ENCODE assay signal across 27 cellular contexts in the genomic region with DNA sequence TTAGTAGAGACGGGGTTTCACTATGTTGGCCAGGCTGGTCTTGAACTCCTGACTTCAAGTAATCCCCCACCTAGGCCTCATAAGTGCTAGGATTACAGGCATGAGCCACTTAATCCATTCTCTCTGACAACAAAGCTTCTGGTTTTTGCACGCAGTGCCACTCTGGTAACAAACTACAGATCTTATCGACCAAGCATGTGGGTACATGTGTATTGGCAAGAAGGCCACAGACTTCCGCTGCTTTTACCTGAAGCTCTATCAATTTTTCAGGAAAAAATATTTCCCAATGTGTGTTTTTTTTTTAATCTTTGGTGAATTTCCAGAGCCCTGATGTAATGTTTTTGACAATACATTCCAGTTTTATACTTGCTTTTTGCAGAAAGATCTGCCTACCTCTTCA.
"Had no signal": no experiment of that assay in that cellular context is flagged by ENCODE, and none has a peak within 500 bp of the region (broad histone marks: within the 10 kb centered on the region; RNA-seq: fewer than 3 reads in every experiment).

No MANE protein-coding gene starts in this region.

- H3K27ac Mint-ChIP-seq: activated B cell treated with CpG ODN at 0.5 μM for 24 hours; activated CD8-positive, alpha-beta T cell treated with anti-CD3 and anti-CD28 coated beads for 36 hours; activated naive CD8-positive, alpha-beta T cell; T-cell; T-helper 17 cell; T-helper 2 cell treated with Interferon-gamma antibody and Interleukin-4, amounts not matched to agents 5 μg/mL and 100 μg/mL, for 36 hours had no signal

- H3K4me3 ChIP-seq: esophagus squamous epithelium had no signal

- H3K9me3 ChIP-seq: esophagus squamous epithelium had no signal

- H3K4me1 ChIP-seq: esophagus squamous epithelium had no signal

- H3K4me1 Mint-ChIP-seq: activated B cell treated with CpG ODN at 0.5 μM for 24 hours, T-cell had no signal

- H3K9me3 Mint-ChIP-seq: activated B cell treated with CpG ODN at 0.5 μM for 24 hours; activated CD8-positive, alpha-beta T cell treated with anti-CD3 and anti-CD28 coated beads for 36 hours; T-cell; T-helper 2 cell treated with Interferon-gamma antibody and Interleukin-4, amounts not matched to agents 5 μg/mL and 100 μg/mL, for 36 hours had no signal

- DNase-seq: activated B cell treated with CpG ODN at 0.5 μM for 24 hours; activated CD4-positive, alpha-beta T cell treated with anti-CD3 and anti-CD28 coated beads for 48 hours; activated CD4-positive, alpha-beta T cell treated with anti-CD3 and anti-CD28 coated beads, Interleukin-2, amount 50 U/mL, for 1 hour; activated CD4-positive, alpha-beta T cell treated with anti-CD3 and anti-CD28 coated beads, Interleukin-2, amount 50 U/mL, for 48 hours; activated CD8-positive, alpha-beta memory T cell treated with anti-CD3 and anti-CD28 coated beads for 24 hours; activated CD8-positive, alpha-beta T cell treated with anti-CD3 and anti-CD28 coated beads for 36 hours; activated gamma-delta T cell treated with Interleukin-2 at 50 U/mL for 16 hours; activated naive CD4-positive, alpha-beta T cell treated with anti-CD3 and anti-CD28 coated beads, Interleukin-2, amount 50 U/mL, for 16 hours; activated naive CD4-positive, alpha-beta T cell treated with Interleukin-2 at 50 U/mL for 16 hours; activated T-cell treated with anti-CD3 and anti-CD28 coated beads, Interleukin-2, amount 50 U/mL, for 48 hours; amniotic stem cell; anterior cingulate cortex; brain microvascular endothelial cell; cortex of kidney; dermis blood vessel endothelial cell; effector CD8-positive, alpha-beta T cell; esophagus squamous epithelium; head of caudate nucleus; SW 1271; T-cell; T-helper 17 cell; T1000; WERI-Rb-1 had no signal

- ATAC-seq: activated CD4-positive, CD25-positive, alpha-beta regulatory T cell treated with anti-CD3 and anti-CD28 coated beads, Interleukin-2, amount 50 U/mL, for 24 hours; activated CD8-positive, alpha-beta T cell treated with anti-CD3 and anti-CD28 coated beads for 36 hours; T-cell; T-helper 17 cell had no signal

- H3K27ac ChIP-seq: brain microvascular endothelial cell, epithelial cell of prostate, esophagus squamous epithelium, WERI-Rb-1 had no signal

- H3K4me3 Mint-ChIP-seq: activated B cell treated with CpG ODN at 0.5 μM for 24 hours; activated CD8-positive, alpha-beta T cell treated with anti-CD3 and anti-CD28 coated beads for 36 hours; activated naive CD8-positive, alpha-beta T cell; T-cell; T-helper 17 cell; T-helper 2 cell treated with Interferon-gamma antibody and Interleukin-4, amounts not matched to agents 5 μg/mL and 100 μg/mL, for 36 hours had no signal

- H3K36me3 ChIP-seq: brain microvascular endothelial cell had no signal

- H3K27me3 ChIP-seq: brain microvascular endothelial cell, esophagus squamous epithelium had no signal

- H3K27me3 Mint-ChIP-seq: activated B cell treated with CpG ODN at 0.5 μM for 24 hours; activated CD8-positive, alpha-beta T cell treated with anti-CD3 and anti-CD28 coated beads for 36 hours; activated naive CD8-positive, alpha-beta T cell; T-cell; T-helper 17 cell had no signal
